19 cellular contexts compared by ENCODE assay signal in the genomic region with DNA sequence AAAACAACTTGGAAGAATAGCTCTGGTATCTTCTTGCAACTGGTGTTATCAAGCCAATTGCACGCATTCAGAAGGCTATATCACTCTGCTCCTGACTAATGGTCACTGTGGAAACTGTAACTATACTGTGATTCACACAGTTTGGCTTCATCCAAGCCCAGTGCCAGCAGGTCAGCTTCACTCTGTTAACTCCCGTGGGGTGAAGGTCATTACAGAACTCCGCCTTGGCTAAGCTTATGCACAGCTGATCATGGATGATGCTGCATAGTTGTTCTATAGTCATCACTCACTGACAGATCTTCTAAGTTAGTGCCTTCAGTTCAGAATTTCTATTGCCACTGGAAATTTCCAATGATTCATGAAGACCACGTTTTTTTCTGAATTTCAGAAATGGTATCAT.
A peak's percentile ranks its signal among the peaks of the same experiment; 100 is the strongest.
DNase-seq lines count a peak whose midpoint lies in the region; ATAC-seq and TF ChIP-seq lines count a peak whose summit lies in the region.
"Had no signal": no experiment of that assay in that cellular context is flagged by ENCODE, and none has a peak within 500 bp of the region (broad histone marks: within the 10 kb centered on the region; RNA-seq: fewer than 3 reads in every experiment).

No MANE protein-coding gene starts in this region.

- no peak for TF ChIP-seq CTCF in omental fat pad (IDR thresholded peaks at IDR 0.05)

- DNase-seq in Caki2 (ENCODE audit: low read depth), result peak; percentile 28
- peak; percentile 83 for DNase-seq in NCI-H226
- DNase-seq in dedifferentiated amniotic fluid mesenchymal stem cell (ENCODE audit: extremely low spot score), result peak; percentile 63
- DNase-seq in omental fat pad (ENCODE audit: low spot score), result no peak
- DNase-seq in HCEC 1CT, result no peak
- no peak for DNase-seq in H4 (ENCODE audit: low spot score)
- no peak for DNase-seq in NCI-H146 (lab: John Stamatoyannopoulos, UW)
- DNase-seq in SK-N-DZ (ENCODE audit: low spot score), result no peak
- DNase-seq: activated CD4-positive, alpha-beta T cell treated with anti-CD3 and anti-CD28 coated beads, Interleukin-2, amount 50 U/mL, for 48 hours; activated naive CD4-positive, alpha-beta T cell treated with anti-CD3 and anti-CD28 coated beads, Interleukin-2, amount 10 ng/mL, durations not matched to agents 7 days and 5 days; BE2C; GF-D8; KBM-7; left ventricle myocardium superior; NCI-H1092 treated with DMSO at 0.1 percent for 48 hours; NCI-H2171 treated with DMSO at 0.1 percent for 48 hours; NCI-H774; substantia nigra had no signal

- in situ Hi-C loops in Caki2 (cut with HindIII; ENCODE audit: low pct_unique_long_range_greater_than_20kb, low sequenced_read_pairs), result no loop called here

- peak; percentile 81 for ATAC-seq in omental fat pad (ENCODE audit: low FRiP score)
- ATAC-seq: left ventricle myocardium superior, sciatic nerve had no signal

Comparison
In these comparisons a context has a peak if more than half of its experiments do, and no peak if none do; other contexts are left out.
1. DNase-seq: peak in Caki2 (single experiment), NCI-H226 (single experiment) and dedifferentiated amniotic fluid mesenchymal stem cell (single experiment); none in omental fat pad (single experiment), HCEC 1CT (single experiment), H4 (single experiment), NCI-H146 (single experiment) and SK-N-DZ (single experiment).